Comparison of ENCODE assay signal across 21 cellular contexts in genomic region chr18:13259701-13260100, GRCh38. TPM values are rescaled to one million over a fixed set of nuclear protein-coding genes. Genes with fewer than 3 reads are reported as not detected.
DNase-seq lines count a peak whose midpoint lies in the region; ATAC-seq and TF ChIP-seq lines count a peak whose summit lies in the region.
"Had no signal": no experiment of that assay in that cellular context is flagged by ENCODE, and none has a peak within 500 bp of the region (broad histone marks: within the 10 kb centered on the region; RNA-seq: fewer than 3 reads in every experiment).

No MANE protein-coding gene starts in this region.

- TF ChIP-seq CTCF in adrenal gland (IDR thresholded peaks at IDR 0.05) (no peak), mucosa of descending colon (IDR thresholded peaks at IDR 0.05) (no peak), GM10266 (IDR thresholded peaks at IDR 0.05; ENCODE audit: control insufficient read depth, insufficient read depth, low read depth, missing control alignments) (no peak)

- intact Hi-C loops in adrenal gland (cut with DNase I) (loop anchor here in 1 of 2 donors (5.0 kb wide), 1 partner anchor 37 kb away; no protein-coding TSS in a partner anchor), mucosa of descending colon (cut with DNase I, micrococcal nuclease) (no loop called here)

- H3K4me3 ChIP-seq in adrenal gland (no peak overlapping the region), mucosa of descending colon (no peak overlapping the region), subcutaneous abdominal adipose tissue (ENCODE audit: low read depth in 1 of 5, low read length in 5 of 5) (no peak overlapping the region)
- H3K4me3 ChIP-seq: HAP-1, SJSA1, skin epidermis, tibial nerve had no signal

- 45 to 51% (median 47%) methylated on average over 5 to 7 of the region's 7 CpGs for WGBS in adrenal gland, 4 donors

- H3K4me1 ChIP-seq in adrenal gland (replicated peaks in 1 of 2) = peaks cover 25 to 53% of the 10 kb centered on the region in 2 donors
- no peaks in the 10 kb centered on the region for H3K4me1 ChIP-seq in mucosa of descending colon (ENCODE audit: low read depth)
- peaks cover 11 to 44% (median 42%) of the 10 kb centered on the region in 5 donors for H3K4me1 ChIP-seq in subcutaneous abdominal adipose tissue (ENCODE audit: control insufficient read depth in 5 of 5, insufficient read depth in 5 of 5, low read length in 5 of 5)
- H3K4me1 ChIP-seq: HAP-1 had no signal

- no peaks in the 10 kb centered on the region for H3K27me3 ChIP-seq in adrenal gland
- no peaks in the 10 kb centered on the region for H3K27me3 ChIP-seq in subcutaneous abdominal adipose tissue (ENCODE audit: control insufficient read depth in 5 of 5, insufficient read depth in 4 of 5, low read length in 5 of 5)
- H3K27me3 ChIP-seq: SJSA1, tibial nerve had no signal

- DNase-seq in activated CD4-positive, CD25-positive, alpha-beta regulatory T cell treated with anti-CD3 and anti-CD28 coated beads, Interleukin-2, amount 50 U/mL, for 72 hours = peak; percentile 4
- no peak for DNase-seq in activated CD4-positive, CD25-positive, alpha-beta regulatory T cell (lab: John Stamatoyannopoulos, UW)
- DNase-seq in adrenal gland = peak in 2 of 7 donors; percentile 16 to 49
- no peak for DNase-seq in mucosa of descending colon
- DNase-seq in GM10266 (ENCODE audit: extremely low spot score) = no peak
- no peak for DNase-seq in HK-2 (ENCODE audit: unreplicated experiment)
- no peak for DNase-seq in NCI-H345 treated with DMSO at 0.1 percent for 48 hours (lab: John Stamatoyannopoulos, UW; ENCODE audit: unreplicated experiment)
- DNase-seq: 8988T; activated CD4-positive, alpha-beta T cell treated with anti-CD3 and anti-CD28 coated beads for 36 hours; activated naive CD8-positive, alpha-beta T cell treated with anti-CD3 and anti-CD28 coated beads for 36 hours; CD8-positive, alpha-beta memory T cell; effector CD8-positive, alpha-beta T cell; foreskin melanocyte; NCI-H1694; NCI-H69 had no signal

- no peaks in the 10 kb centered on the region for H3K36me3 ChIP-seq in adrenal gland (replicated peaks in 1 of 2)
- no peaks in the 10 kb centered on the region for H3K36me3 ChIP-seq in mucosa of descending colon (ENCODE audit: low read depth)
- H3K36me3 ChIP-seq in subcutaneous abdominal adipose tissue (ENCODE audit: control insufficient read depth in 5 of 5, insufficient read depth in 5 of 5, low read length in 5 of 5) = no peaks in the 10 kb centered on the region
- H3K36me3 ChIP-seq: HAP-1, SJSA1, tibial nerve had no signal

- H3K9ac ChIP-seq in subcutaneous abdominal adipose tissue (ENCODE audit: low read length in 5 of 5) = peak overlapping the region in 1 of 5 donors; percentile 57

- H3K27ac ChIP-seq in adrenal gland (peak overlapping the region in 4 of 5 donors; percentile 53 to 87 (median 71)), subcutaneous abdominal adipose tissue (ENCODE audit: low read depth, low read length) (peak overlapping the region; percentile 38)
- H3K27ac ChIP-seq: HL-60, SJSA1 had no signal

- no peak for TF ChIP-seq POLR2A in adrenal gland (IDR thresholded peaks at IDR 0.05)

- H3K9me3 ChIP-seq in adrenal gland (replicated peaks in 1 of 3) (no peaks in the 10 kb centered on the region), mucosa of descending colon (no peaks in the 10 kb centered on the region), subcutaneous abdominal adipose tissue (ENCODE audit: control insufficient read depth in 5 of 5, low read length in 5 of 5) (no peaks in the 10 kb centered on the region)
- H3K9me3 ChIP-seq: HAP-1, SJSA1, tibial nerve had no signal

- ATAC-seq in mucosa of descending colon = peak; percentile 6

RNA-seq across cellular contexts. Expression of gene LDLRAD4, which starts 41.1 kb away (rescaled TPM):
- total RNA-seq in adrenal gland = 10 to 100 TPM; 26.1 to 64.5 (median 47.7) TPM
- polyA plus RNA-seq in adrenal gland = 10 to 100 TPM in 1 of 3 donors, 1 to 10 TPM in 2; 3.9 to 16.6 (median 8.9) TPM
- total RNA-seq in mucosa of descending colon = 10 to 100 TPM; 36.8 to 41.0 (median 37.4) TPM
